In genomic region chr5:120151181-120151580, GRCh38 we compare ENCODE assay signal across 19 cellular contexts.
DNase-seq lines count a peak whose midpoint lies in the region; ATAC-seq and TF ChIP-seq lines count a peak whose summit lies in the region.
"Had no signal": no experiment of that assay in that cellular context is flagged by ENCODE, and none has a peak within 500 bp of the region (broad histone marks: within the 10 kb centered on the region; RNA-seq: fewer than 3 reads in every experiment).

No MANE protein-coding gene starts in this region.

- H3K4me1 ChIP-seq in ACC112 (ENCODE audit: control insufficient read depth, insufficient read depth, low read length, unreplicated experiment): peaks cover 29% of the 10 kb centered on the region

- no peak overlapping the region for H3K4me3 Mint-ChIP-seq in HFFc6
- H3K4me3 Mint-ChIP-seq: GM23338 had no signal

- DNase-seq in HFFc6 (no peak), fibroblast of peridontal ligament (ENCODE audit: extremely low read depth) (peak; percentile 19), HuH-7 (ENCODE audit: low spot score) (no peak), cerebellum (ENCODE audit: low spot score) (no peak), NCI-H2107 (lab: John Stamatoyannopoulos, UW) (no peak)
- DNase-seq: BE2C, DMS79, NCI-H1694, NCI-H2081, NCI-H2171 treated with DMSO at 0.1 percent for 48 hours, NCI-H446, NCI-H526, Right ventricle myocardium superior had no signal

- peaks cover 4% of the 10 kb centered on the region; the same call in 1 of the 2 replicates for H3K36me3 ChIP-seq in ACC112 (ENCODE audit: insufficient read depth, low read length)
- H3K36me3 ChIP-seq: BE2C, HAP-1 had no signal

- peaks cover 4% of the 10 kb centered on the region for H3K9me3 Mint-ChIP-seq in HFFc6

- H3K4me3 ChIP-seq in ACC112 (ENCODE audit: low read depth, low read length): no peak overlapping the region
- H3K4me3 ChIP-seq: GM23338, HAP-1 had no signal

- no peak overlapping the region; the same call in 1 of the 2 replicates for H3K27ac Mint-ChIP-seq in HFFc6
- H3K27ac Mint-ChIP-seq: GM23338, IgD-negative memory B cell had no signal

- H3K4me1 Mint-ChIP-seq in HFFc6 (ENCODE audit: low read depth): peaks cover 41% of the 10 kb centered on the region

- peak; percentile 33 for TF ChIP-seq CTCF in HFFc6 (IDR thresholded peaks at IDR 0.05)

- no peaks in the 10 kb centered on the region for H3K27me3 Mint-ChIP-seq in HFFc6 (ENCODE audit: insufficient read depth)
- H3K27me3 Mint-ChIP-seq: IgD-negative memory B cell had no signal

- peak overlapping the region; percentile 92 for H2AFZ ChIP-seq in ACC112 (ENCODE audit: low read length, unreplicated experiment)
- H2AFZ ChIP-seq: GM23338 had no signal

- H3K36me3 Mint-ChIP-seq in HFFc6 (ENCODE audit: low read depth): peaks cover 11% of the 10 kb centered on the region
- H3K36me3 Mint-ChIP-seq: IgD-negative memory B cell had no signal

- H3K79me2 ChIP-seq in ACC112 (ENCODE audit: control insufficient read depth, insufficient read depth, low read length, unreplicated experiment): no peaks in the 10 kb centered on the region

- H3K27me3 ChIP-seq in ACC112 (ENCODE audit: insufficient read depth, low read length): no peaks in the 10 kb centered on the region
- H3K27me3 ChIP-seq: BE2C had no signal

- no peak overlapping the region for H3K27ac ChIP-seq in ACC112 (ENCODE audit: low read depth, low read length)

- ATAC-seq in SK-N-SH treated with all-trans-retinoic acid at 6 μM for 48 hours (peak; percentile 32; the same call in 2 of the 3 replicates), HG02981 (IDR thresholded peaks at IDR 0.05; ENCODE audit: unreplicated experiment) (no peak)
- ATAC-seq: GM23338 had no signal

TF ChIP-seq in SK-N-SH treated with all-trans-retinoic acid at 6 μM for 48 hours, 23 proteins besides CTCF, POLR2A, EP300 and RAD21:
- TF ChIP-seq ZC3H10 (CRISPR knock-in tag; IDR thresholded peaks at IDR 0.05): no peak
- TF ChIP-seq CREB5 (CRISPR knock-in tag; IDR thresholded peaks at IDR 0.05; ENCODE audit: low read depth): no peak
- TF ChIP-seq SNAI2 (CRISPR knock-in tag; IDR thresholded peaks at IDR 0.05): no peak
- TF ChIP-seq ZFP3 (CRISPR knock-in tag; IDR thresholded peaks at IDR 0.05): no peak
- TF ChIP-seq ISL1 (CRISPR knock-in tag; IDR thresholded peaks at IDR 0.05): no peak
